Comparison of ENCODE assay signal across 1 cellular context in genomic region chr5:52895070-52895469, GRCh38.
A peak's percentile ranks its signal among the peaks of the same experiment; 100 is the strongest.
TF ChIP-seq lines count a peak whose summit lies in the region.

No MANE protein-coding gene starts in this region.

TF ChIP-seq in SK-N-SH, 30 proteins besides CTCF, POLR2A, EP300 and RAD21 (continued from another document):
- TF ChIP-seq REST (IDR thresholded peaks at IDR 0.05; ENCODE audit: low read depth, low read length) (no peak), FOXJ3 (CRISPR knock-in tag; IDR thresholded peaks at IDR 0.05) (peak; percentile 73), MEF2A (IDR thresholded peaks at IDR 0.05; ENCODE audit: borderline replicate concordance, low read depth) (no peak), PBX3 (IDR thresholded peaks at IDR 0.05) (no peak), GATA2 (CRISPR knock-in tag; IDR thresholded peaks at IDR 0.05) (peak; percentile 90), JUND (IDR thresholded peaks at IDR 0.05) (no peak), IRF3 (IDR thresholded peaks at IDR 0.05; ENCODE audit: low read depth, low read length) (no peak), NRF1 (IDR thresholded peaks at IDR 0.05; ENCODE audit: low read depth, low read length) (no peak), CHD2 (IDR thresholded peaks at IDR 0.05; ENCODE audit: low read length, partially characterized antibody) (peak; percentile 81), RCOR1 (IDR thresholded peaks at IDR 0.05; ENCODE audit: low read length) (peak; percentile 86; the same call in 1 of the 2 replicates), RXRA (IDR thresholded peaks at IDR 0.05; ENCODE audit: borderline replicate concordance, low read depth) (no peak), FOSL2 (IDR thresholded peaks at IDR 0.05; ENCODE audit: borderline replicate concordance, low read depth) (no peak), ELF1 (IDR thresholded peaks at IDR 0.05) (no peak), TAF1 (IDR thresholded peaks at IDR 0.05; ENCODE audit: borderline replicate concordance, low read depth, low read length) (no peak), USF1 (IDR thresholded peaks at IDR 0.05; ENCODE audit: borderline replicate concordance, low read depth) (no peak), USF2 (IDR thresholded peaks at IDR 0.05; ENCODE audit: borderline replicate concordance, low read depth, low read length) (no peak), MXI1 (IDR thresholded peaks at IDR 0.05; ENCODE audit: low read depth, low read length) (peak; percentile 52; the same call in 1 of the 2 replicates), FOXM1 (IDR thresholded peaks at IDR 0.05; ENCODE audit: low read depth) (no peak)
